In the genomic region with DNA sequence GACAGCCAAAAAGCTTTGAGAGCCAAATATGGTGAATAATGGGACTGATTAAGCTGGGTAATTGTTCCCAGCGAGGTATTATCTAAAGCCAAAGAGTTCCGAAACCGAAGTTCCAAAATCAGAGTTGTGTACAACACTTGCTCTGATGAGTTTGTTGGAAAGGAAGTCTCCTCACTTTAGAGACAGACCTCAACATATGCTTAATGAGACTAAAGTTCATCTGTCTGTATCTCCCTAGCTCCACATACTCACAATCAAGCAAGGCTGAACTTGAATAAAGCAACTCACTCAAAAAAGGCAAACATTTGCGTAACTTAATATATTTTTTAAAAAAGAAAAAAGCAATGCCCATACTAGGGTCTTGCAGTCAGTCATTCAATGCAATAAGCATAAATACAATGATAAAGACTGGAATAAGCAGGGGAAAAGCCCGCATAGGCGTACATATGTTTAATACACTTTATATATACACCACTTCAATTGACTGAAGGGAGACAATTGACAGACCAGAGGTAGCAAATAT, we compare ENCODE assay signal across 21 cellular contexts.
A peak's percentile ranks its signal among the peaks of the same experiment; 100 is the strongest.
DNase-seq lines count a peak whose midpoint lies in the region; ATAC-seq and TF ChIP-seq lines count a peak whose summit lies in the region.
"Had no signal": no experiment of that assay in that cellular context is flagged by ENCODE, and none has a peak within 500 bp of the region (broad histone marks: within the 10 kb centered on the region; RNA-seq: fewer than 3 reads in every experiment).

No MANE protein-coding gene starts in this region.

- H3K79me2 ChIP-seq in HCT116 (ENCODE audit: insufficient read depth, low read length) = peaks cover 77% of the 10 kb centered on the region

- H3K36me3 Mint-ChIP-seq in activated CD8-positive, alpha-beta T cell treated with anti-CD3 and anti-CD28 coated beads for 36 hours (ENCODE audit: low read depth) = peaks cover 2% of the 10 kb centered on the region
- H3K36me3 Mint-ChIP-seq: activated CD8-positive, alpha-beta memory T cell treated with anti-CD3 and anti-CD28 coated beads, Interleukin-2, amount 10 ng/mL, durations not matched to agents 7 days and 5 days had no signal

- no peak for TF ChIP-seq CTCF in HCT116 (IDR thresholded peaks at IDR 0.05 in 2 of 3, conservative IDR thresholded peaks at IDR 0.05 in 1 of 3; ENCODE audit: borderline replicate concordance in 1 of 3, insufficient read depth in 1 of 3, low read depth in 2 of 3, low read length in 2 of 3)
- TF ChIP-seq CTCF in body of pancreas (IDR thresholded peaks at IDR 0.05) = no peak
- no peak for TF ChIP-seq CTCF in liver (IDR thresholded peaks at IDR 0.05; ENCODE audit: low read depth, low read length, missing input control)
- no peak for TF ChIP-seq CTCF in sigmoid colon (IDR thresholded peaks at IDR 0.05)
- TF ChIP-seq CTCF in activated CD8-positive, alpha-beta T cell treated with anti-CD3 and anti-CD28 coated beads for 36 hours (IDR thresholded peaks at IDR 0.05) = no peak
- TF ChIP-seq CTCF in RWPE1 (conservative IDR thresholded peaks at IDR 0.05; ENCODE audit: low read depth) = no peak

- H3K9me3 ChIP-seq in HCT116 (ENCODE audit: control insufficient read depth in 1 of 2, insufficient read depth in 1 of 2, low read depth in 1 of 2, low read length in 2 of 2) = no peaks in the 10 kb centered on the region
- H3K9me3 ChIP-seq in body of pancreas = no peaks in the 10 kb centered on the region
- H3K9me3 ChIP-seq in liver (ENCODE audit: control insufficient read depth in 4 of 4, low read length in 3 of 4) = no peaks in the 10 kb centered on the region
- H3K9me3 ChIP-seq in sigmoid colon = no peaks in the 10 kb centered on the region
- H3K9me3 ChIP-seq: suprapubic skin had no signal

- BruUV-seq in HCT116 (replicated peaks; lab: Mats Ljungman, UMichigan) = no TSS peak

- H3K4me2 ChIP-seq in HCT116 (ENCODE audit: low read length) = no peak overlapping the region

- H3K4me3 ChIP-seq in HCT116 (replicated peaks in 1 of 2; ENCODE audit: low read depth in 1 of 2, low read length in 2 of 2) = no peak overlapping the region
- no peak overlapping the region for H3K4me3 ChIP-seq in body of pancreas
- H3K4me3 ChIP-seq in liver (ENCODE audit: low read depth in 1 of 3, low read length in 3 of 3) = no peak overlapping the region
- H3K4me3 ChIP-seq in sigmoid colon = no peak overlapping the region
- H3K4me3 ChIP-seq: suprapubic skin had no signal

- peaks cover 2% of the 10 kb centered on the region for H3K9me3 Mint-ChIP-seq in activated CD8-positive, alpha-beta T cell treated with anti-CD3 and anti-CD28 coated beads for 36 hours
- H3K9me3 Mint-ChIP-seq: activated naive CD8-positive, alpha-beta T cell treated with anti-CD3 and anti-CD28 coated beads, Interleukin-2, amount 10 ng/mL, durations not matched to agents 7 days and 5 days; CD4-positive, alpha-beta T cell had no signal

- 86 to 89% methylated on average over 6 of the region's 6 CpGs for WGBS in body of pancreas, 2 donors
- WGBS in liver = 75% methylated on average over 6 of the region's 6 CpGs
- WGBS in sigmoid colon, 2 donors = 77 to 80% methylated on average over 6 of the region's 6 CpGs

- no peaks in the 10 kb centered on the region for H3K27me3 ChIP-seq in HCT116 (ENCODE audit: insufficient read depth, low read length)
- H3K27me3 ChIP-seq in body of pancreas = no peaks in the 10 kb centered on the region
- no peaks in the 10 kb centered on the region for H3K27me3 ChIP-seq in liver (ENCODE audit: control insufficient read depth in 4 of 4, insufficient read depth in 4 of 4, low read length in 3 of 4)
- H3K27me3 ChIP-seq in sigmoid colon = no peaks in the 10 kb centered on the region
- H3K27me3 ChIP-seq: brain microvascular endothelial cell, suprapubic skin had no signal

- H2AFZ ChIP-seq in HCT116 (ENCODE audit: low read depth, low read length, poor library complexity, severe bottlenecking) = no peak overlapping the region

- H4K20me1 ChIP-seq in HCT116 (ENCODE audit: insufficient read depth) = no peaks in the 10 kb centered on the region

- H3K4me1 ChIP-seq in HCT116 (ENCODE audit: control insufficient read depth in 1 of 2, insufficient read depth in 2 of 2, low read length in 2 of 2) (peaks cover 52 to 54% of the 10 kb centered on the region in 2 experiments; a peak in 3 of 4 replicates), body of pancreas (peaks cover 49% of the 10 kb centered on the region), liver (ENCODE audit: control insufficient read depth in 4 of 4, insufficient read depth in 4 of 4, low read length in 3 of 4) (peaks cover 7 to 66% (median 36%) of the 10 kb centered on the region in 4 donors), sigmoid colon (peaks cover 0 to 63% (median 54%) of the 10 kb centered on the region in 4 donors)

- no peak overlapping the region for H3K27ac Mint-ChIP-seq in activated CD8-positive, alpha-beta T cell treated with anti-CD3 and anti-CD28 coated beads for 36 hours
- H3K27ac Mint-ChIP-seq: activated CD8-positive, alpha-beta memory T cell treated with anti-CD3 and anti-CD28 coated beads, Interleukin-2, amount 10 ng/mL, durations not matched to agents 7 days and 5 days; activated naive CD8-positive, alpha-beta T cell treated with anti-CD3 and anti-CD28 coated beads, Interleukin-2, amount 10 ng/mL, durations not matched to agents 7 days and 5 days; CD4-positive, alpha-beta T cell; T-cell had no signal

- peaks cover 5% of the 10 kb centered on the region for H3K4me1 Mint-ChIP-seq in activated CD8-positive, alpha-beta T cell treated with anti-CD3 and anti-CD28 coated beads for 36 hours (ENCODE audit: low read depth)
- H3K4me1 Mint-ChIP-seq: activated CD8-positive, alpha-beta memory T cell treated with anti-CD3 and anti-CD28 coated beads, Interleukin-2, amount 10 ng/mL, durations not matched to agents 7 days and 5 days had no signal

- CTCF ChIA-PET in HCT116 (lab: Charles Lee) = no interaction called here
- CTCF ChIA-PET in activated CD8-positive, alpha-beta T cell treated with anti-CD3 and anti-CD28 coated beads for 36 hours (lab: Charles Lee) = no interaction called here
- CTCF ChIA-PET in RWPE1 (lab: Yijun Ruan, JAX) = no interaction called here

- RAD21 ChIA-PET in HCT116 (lab: Charles Lee; ENCODE audit: low non-redundant PET in 1 of 2, low total read pairs in 2 of 2, uncharacterized antibody in 2 of 2, unreplicated experiment in 2 of 2) = no interaction called here

- POLR2A ChIA-PET in HCT116 (lab: Charles Lee) = no interaction called here
- POLR2A ChIA-PET in activated CD8-positive, alpha-beta T cell treated with anti-CD3 and anti-CD28 coated beads for 36 hours (lab: Charles Lee) = no interaction called here
- POLR2A ChIA-PET in RWPE1 (lab: Yijun Ruan, JAX; ENCODE audit: low non-redundant PET) = no interaction called here

- H3K27me3 Mint-ChIP-seq in activated CD8-positive, alpha-beta T cell treated with anti-CD3 and anti-CD28 coated beads for 36 hours = no peaks in the 10 kb centered on the region
- H3K27me3 Mint-ChIP-seq: activated naive CD8-positive, alpha-beta T cell treated with anti-CD3 and anti-CD28 coated beads, Interleukin-2, amount 10 ng/mL, durations not matched to agents 7 days and 5 days; CD4-positive, alpha-beta T cell; T-cell had no signal

- intact Hi-C loops in HCT116 (cut with micrococcal nuclease) (no loop called here), body of pancreas (cut with DNase I) (no loop called here), sigmoid colon (cut with DNase I) (loop anchor here (5.0 kb wide), 1 partner anchor 43 kb away; no protein-coding TSS in a partner anchor)
- intact Hi-C loops in activated CD8-positive, alpha-beta T cell treated with anti-CD3 and anti-CD28 coated beads for 36 hours (cut with micrococcal nuclease) = no loop called here

- H3K9ac ChIP-seq in HCT116 (ENCODE audit: low read length) (no peak overlapping the region), liver (ENCODE audit: low read depth in 1 of 2, low read length in 2 of 2) (peak overlapping the region in 1 of 2 donors; percentile 71)

- TF ChIP-seq EP300 in sigmoid colon (IDR thresholded peaks at IDR 0.05) = no peak

- TF ChIP-seq RAD21 in HCT116 (IDR thresholded peaks at IDR 0.05; ENCODE audit: low read depth) (no peak), liver (IDR thresholded peaks at IDR 0.05) (no peak)

- ATAC-seq in HCT116 (no peak), body of pancreas (no peak), HG03571 (IDR thresholded peaks at IDR 0.05; ENCODE audit: unreplicated experiment) (no peak)
- no peak for ATAC-seq in activated CD8-positive, alpha-beta T cell treated with anti-CD3 and anti-CD28 coated beads for 36 hours
- ATAC-seq: activated CD8-positive, alpha-beta memory T cell treated with anti-CD3 and anti-CD28 coated beads, Interleukin-2, amount 10 ng/mL, durations not matched to agents 7 days and 5 days; T-cell had no signal

- no peaks in the 10 kb centered on the region for H3K9me2 ChIP-seq in HCT116 (ENCODE audit: insufficient read depth)

- TF ChIP-seq POLR2A in HCT116 (IDR thresholded peaks at IDR 0.05; ENCODE audit: borderline replicate concordance, extremely low read depth, insufficient read depth, insufficient read length) = no peak
- TF ChIP-seq POLR2A in body of pancreas (IDR thresholded peaks at IDR 0.05) = no peak
- TF ChIP-seq POLR2A in sigmoid colon (IDR thresholded peaks at IDR 0.05) = no peak

- H3K27ac ChIP-seq in HCT116 (ENCODE audit: low read depth, low read length) (peak overlapping the region; percentile 32), body of pancreas (peak overlapping the region in 3 of 4 donors; percentile 19 to 28 (median 24)), liver (ENCODE audit: low read depth in 1 of 2, low read length in 2 of 2) (peak overlapping the region; percentile 81 to 91), sigmoid colon (peak overlapping the region in 3 of 4 donors; percentile 20 to 77 (median 76)), RWPE1 (no peak overlapping the region)
- H3K27ac ChIP-seq: brain microvascular endothelial cell, suprapubic skin had no signal

- peaks cover 0 to 27% of the 10 kb centered on the region in 2 experiments; a peak in 2 of 4 replicates for H3K36me3 ChIP-seq in HCT116 (ENCODE audit: control insufficient read depth in 1 of 2, insufficient read depth in 2 of 2, low read length in 2 of 2)
- no peaks in the 10 kb centered on the region for H3K36me3 ChIP-seq in body of pancreas (replicated peaks in 1 of 2; ENCODE audit: insufficient read depth in 1 of 2, low read depth in 2 of 2)
- H3K36me3 ChIP-seq in liver (ENCODE audit: control insufficient read depth in 4 of 4, insufficient read depth in 3 of 4, low read depth in 1 of 4, low read length in 3 of 4) = peaks cover 0 to 6% (median 0%) of the 10 kb centered on the region in 4 donors
- peaks cover 0 to 12% (median 2%) of the 10 kb centered on the region in 4 donors for H3K36me3 ChIP-seq in sigmoid colon
- H3K36me3 ChIP-seq: brain microvascular endothelial cell, suprapubic skin had no signal

- H3K4me3 Mint-ChIP-seq in activated CD8-positive, alpha-beta T cell treated with anti-CD3 and anti-CD28 coated beads for 36 hours = no peak overlapping the region
- H3K4me3 Mint-ChIP-seq: activated CD8-positive, alpha-beta memory T cell treated with anti-CD3 and anti-CD28 coated beads, Interleukin-2, amount 10 ng/mL, durations not matched to agents 7 days and 5 days; activated naive CD8-positive, alpha-beta T cell treated with anti-CD3 and anti-CD28 coated beads, Interleukin-2, amount 10 ng/mL, durations not matched to agents 7 days and 5 days; CD4-positive, alpha-beta T cell; T-cell had no signal

- no peak for DNase-seq in HCT116 (ENCODE audit: low read depth, low spot score)
- no peak for DNase-seq in body of pancreas
- no peak for DNase-seq in sigmoid colon
- no peak for DNase-seq in activated CD8-positive, alpha-beta T cell treated with anti-CD3 and anti-CD28 coated beads for 36 hours
- DNase-seq in mucosa of gallbladder (ENCODE audit: low spot score) = no peak
- no peak for DNase-seq in RWPE1 (ENCODE audit: low spot score)
- DNase-seq: activated CD4-positive, alpha-beta T cell treated with anti-CD3 and anti-CD28 coated beads for 48 hours; activated CD8-positive, alpha-beta memory T cell treated with anti-CD3 and anti-CD28 coated beads, Interleukin-2, amount 10 ng/mL, durations not matched to agents 7 days and 5 days; activated naive CD8-positive, alpha-beta T cell treated with anti-CD3 and anti-CD28 coated beads, Interleukin-2, amount 10 ng/mL, durations not matched to agents 7 days and 5 days; brain microvascular endothelial cell; CD4-positive, alpha-beta T cell; cortex of kidney; foreskin fibroblast; GF-D8; kidney glomerular epithelial cell; NCI-H1105 treated with DMSO at 0.1 percent for 48 hours; NCI-H526 treated with DMSO at 0.1 percent for 48 hours; T-cell had no signal
